27 cellular contexts compared by ENCODE assay signal in genomic region chr3:139664958-139665357, GRCh38.
"Had no signal": no experiment of that assay in that cellular context is flagged by ENCODE, and none has a peak within 500 bp of the region (broad histone marks: within the 10 kb centered on the region; RNA-seq: fewer than 3 reads in every experiment).

No MANE protein-coding gene starts in this region.

- H3K36me3 Mint-ChIP-seq: neural progenitor cell; stimulated activated effector memory CD8-positive, alpha-beta T cell treated with anti-CD3 and anti-CD28 coated beads, Interleukin-12 subunit alpha, Interleukin-12 subunit beta, amount 100 ng/mL, for 72 hours had no signal

- H3K9ac ChIP-seq: neural progenitor cell, parathyroid adenoma had no signal

- H3K9me3 ChIP-seq: esophagus muscularis mucosa, gastroesophageal sphincter, heart right ventricle, stomach, thyroid gland had no signal

- DNase-seq: effector CD8-positive, alpha-beta T cell; endodermal cell; foreskin keratinocyte; heart right ventricle; hippocampal formation; kidney glomerular epithelial cell; mesenchymal stem cell; midbrain; naive thymus-derived CD4-positive, alpha-beta T cell; stimulated activated CD4-positive, alpha-beta T cell treated with anti-CD3 and anti-CD28 coated beads, Interleukin-12 subunit alpha, Interleukin-12 subunit beta, amount 100 ng/mL, for 4 hours; stimulated activated CD4-positive, alpha-beta T cell treated with anti-CD3 and anti-CD28 coated beads, Interleukin-2, amount 100 ng/mL, for 24 hours; stimulated activated CD4-positive, alpha-beta T cell treated with anti-CD3 and anti-CD28 coated beads, Interleukin-4, amount 100 ng/mL, for 24 hours; stimulated activated naive CD4-positive, alpha-beta T cell treated with Interleukin-2 at 50 U/mL for 16 hours; stomach; thyroid gland; trophoblast cell had no signal

- H3K27ac Mint-ChIP-seq: dendritic cell treated with granulocyte-macrophage colony-stimulating factor and Interleukin-4, amounts not matched to agents 40 ng/mL and 50 ng/mL, for 4 days; endodermal cell; naive thymus-derived CD4-positive, alpha-beta T cell; nephron; neural progenitor cell; progenitor cell of endocrine pancreas; stimulated activated effector memory CD8-positive, alpha-beta T cell treated with anti-CD3 and anti-CD28 coated beads, Interleukin-12 subunit alpha, Interleukin-12 subunit beta, amount 100 ng/mL, for 72 hours had no signal

- H3K27me3 Mint-ChIP-seq: dendritic cell treated with granulocyte-macrophage colony-stimulating factor and Interleukin-4, amounts not matched to agents 40 ng/mL and 50 ng/mL, for 4 days; naive thymus-derived CD4-positive, alpha-beta T cell had no signal

- H3K36me3 ChIP-seq: neural progenitor cell, thyroid gland had no signal

- H3K4me2 ChIP-seq: neural progenitor cell, smooth muscle cell had no signal

- H3K27ac ChIP-seq: epithelial cell of prostate, esophagus muscularis mucosa, foreskin keratinocyte, gastroesophageal sphincter, heart right ventricle, neural progenitor cell, parathyroid adenoma, stomach, thyroid gland had no signal

- H3K4me1 Mint-ChIP-seq: naive thymus-derived CD4-positive, alpha-beta T cell; stimulated activated effector memory CD8-positive, alpha-beta T cell treated with anti-CD3 and anti-CD28 coated beads, Interleukin-12 subunit alpha, Interleukin-12 subunit beta, amount 100 ng/mL, for 72 hours had no signal

- H3K4me1 ChIP-seq: esophagus muscularis mucosa, foreskin keratinocyte, gastroesophageal sphincter, neural progenitor cell, parathyroid adenoma, stomach, thyroid gland had no signal

- H2AFZ ChIP-seq: neural progenitor cell, parathyroid adenoma had no signal

- H3K27me3 ChIP-seq: esophagus muscularis mucosa, foreskin keratinocyte, gastroesophageal sphincter, heart right ventricle, neural progenitor cell, stomach, thyroid gland had no signal

- H3K9me3 Mint-ChIP-seq: dendritic cell treated with granulocyte-macrophage colony-stimulating factor and Interleukin-4, amounts not matched to agents 40 ng/mL and 50 ng/mL, for 4 days; endodermal cell; nephron; neural progenitor cell; stimulated activated effector memory CD8-positive, alpha-beta T cell treated with anti-CD3 and anti-CD28 coated beads, Interleukin-12 subunit alpha, Interleukin-12 subunit beta, amount 100 ng/mL, for 72 hours had no signal

- ATAC-seq: foreskin keratinocyte; gastroesophageal sphincter; naive thymus-derived CD4-positive, alpha-beta T cell; sciatic nerve; stimulated activated effector memory CD8-positive, alpha-beta T cell treated with anti-CD3 and anti-CD28 coated beads, Interleukin-12 subunit alpha, Interleukin-12 subunit beta, amount 100 ng/mL, for 72 hours had no signal

- H3K4me3 Mint-ChIP-seq: dendritic cell treated with granulocyte-macrophage colony-stimulating factor and Interleukin-4, amounts not matched to agents 40 ng/mL and 50 ng/mL, for 4 days; endodermal cell; naive thymus-derived CD4-positive, alpha-beta T cell; nephron; neural progenitor cell; stimulated activated effector memory CD8-positive, alpha-beta T cell treated with anti-CD3 and anti-CD28 coated beads, Interleukin-12 subunit alpha, Interleukin-12 subunit beta, amount 100 ng/mL, for 72 hours had no signal

- H3K4me3 ChIP-seq: esophagus muscularis mucosa, gastroesophageal sphincter, heart right ventricle, neural progenitor cell, smooth muscle cell, stomach, thyroid gland had no signal
